ENCODE assay signal across 11 cellular contexts in genomic region chr6:70124882-70125535, GRCh38.
DNase-seq lines count a peak whose midpoint lies in the region; ATAC-seq and TF ChIP-seq lines count a peak whose summit lies in the region.
"Had no signal": no experiment of that assay in that cellular context is flagged by ENCODE, and none has a peak within 500 bp of the region (broad histone marks: within the 10 kb centered on the region; RNA-seq: fewer than 3 reads in every experiment).

No MANE protein-coding gene starts in this region.

- H3K27ac ChIP-seq in SJCRH30: no peak overlapping the region
- H3K27ac ChIP-seq: upper lobe of left lung had no signal

- no peaks in the 10 kb centered on the region for H3K9me3 ChIP-seq in SJCRH30 (replicated peaks)
- H3K9me3 ChIP-seq: upper lobe of left lung had no signal

- TF ChIP-seq CTCF in cardiac fibroblast (IDR thresholded peaks at IDR 0.05; ENCODE audit: low read depth, low read length): no peak

- no peaks in the 10 kb centered on the region for H3K27me3 ChIP-seq in SJCRH30
- H3K27me3 ChIP-seq: upper lobe of left lung had no signal

- no peaks in the 10 kb centered on the region for H3K4me1 Mint-ChIP-seq in activated T-helper 17 cell treated with anti-CD3 and anti-CD28 coated beads, Interleukin-2, amount 50 U/mL, for 72 hours

- no peaks in the 10 kb centered on the region for H3K36me3 Mint-ChIP-seq in activated T-helper 17 cell treated with anti-CD3 and anti-CD28 coated beads, Interleukin-2, amount 50 U/mL, for 72 hours (ENCODE audit: low read depth)

- H3K27me3 Mint-ChIP-seq in activated T-helper 17 cell treated with anti-CD3 and anti-CD28 coated beads, Interleukin-2, amount 50 U/mL, for 72 hours: peaks cover 6% of the 10 kb centered on the region

- H3K9me3 Mint-ChIP-seq in activated T-helper 17 cell treated with anti-CD3 and anti-CD28 coated beads, Interleukin-2, amount 50 U/mL, for 72 hours: no peaks in the 10 kb centered on the region
- H3K9me3 Mint-ChIP-seq: T-helper 1 cell treated with Interleukin-12 subunit alpha and Interleukin-12 subunit beta and Interleukin-4 antibody, amounts not matched to agents 30 μg/mL and 1 μg/mL, for 36 hours had no signal

- H3K36me3 ChIP-seq in SJCRH30: no peaks in the 10 kb centered on the region
- H3K36me3 ChIP-seq: upper lobe of left lung had no signal

- no peak overlapping the region for H3K27ac Mint-ChIP-seq in activated T-helper 17 cell treated with anti-CD3 and anti-CD28 coated beads, Interleukin-2, amount 50 U/mL, for 72 hours
- H3K27ac Mint-ChIP-seq: T-helper 1 cell treated with Interleukin-12 subunit alpha and Interleukin-12 subunit beta and Interleukin-4 antibody, amounts not matched to agents 30 μg/mL and 1 μg/mL, for 36 hours had no signal

- H3K4me1 ChIP-seq in SJCRH30: peaks cover 15% of the 10 kb centered on the region
- H3K4me1 ChIP-seq: upper lobe of left lung had no signal

- H3K4me3 ChIP-seq in cardiac fibroblast (replicated peaks in 1 of 2; ENCODE audit: low read depth in 2 of 2, low read length in 2 of 2) (no peak overlapping the region), SJCRH30 (no peak overlapping the region)
- H3K4me3 ChIP-seq: upper lobe of left lung had no signal

- no peak overlapping the region for H3K4me3 Mint-ChIP-seq in activated T-helper 17 cell treated with anti-CD3 and anti-CD28 coated beads, Interleukin-2, amount 50 U/mL, for 72 hours
- H3K4me3 Mint-ChIP-seq: T-helper 1 cell treated with Interleukin-12 subunit alpha and Interleukin-12 subunit beta and Interleukin-4 antibody, amounts not matched to agents 30 μg/mL and 1 μg/mL, for 36 hours had no signal

- DNase-seq in EL (peak; percentile 18), LHCN-M2 (ENCODE audit: low read depth) (peak; percentile 96), cardiac fibroblast (ENCODE audit: low read depth in 2 of 2) (peak; percentile 21 to 90), middle frontal gyrus (ENCODE audit: extremely low spot score, low spot score) (peak; percentile 47), SJCRH30 (no peak), COLO668 (lab: John Stamatoyannopoulos, UW; ENCODE audit: unreplicated experiment) (no peak)
- DNase-seq: nucleus accumbens, upper lobe of left lung had no signal

- no peak for ATAC-seq in activated T-helper 17 cell treated with anti-CD3 and anti-CD28 coated beads, Interleukin-2, amount 50 U/mL, for 72 hours (replicated peaks)
- ATAC-seq in HG02610 (IDR thresholded peaks at IDR 0.05; ENCODE audit: unreplicated experiment): no peak

Comparison
In these comparisons a context has a peak if more than half of its experiments do, and no peak if none do; other contexts are left out.
1. DNase-seq: peak in EL (single experiment), LHCN-M2 (single experiment), cardiac fibroblast (2 of 2) and middle frontal gyrus (single experiment); none in SJCRH30 (0 of 2) and COLO668 (single experiment).